20 cellular contexts compared by ENCODE assay signal in genomic region chr3:189502676-189503257, GRCh38.
A peak's percentile ranks its signal among the peaks of the same experiment; 100 is the strongest.
DNase-seq lines count a peak whose midpoint lies in the region; ATAC-seq, FAIRE-seq and TF ChIP-seq lines count a peak whose summit lies in the region.
"Had no signal": no experiment of that assay in that cellular context is flagged by ENCODE, and none has a peak within 500 bp of the region (broad histone marks: within the 10 kb centered on the region; RNA-seq: fewer than 3 reads in every experiment).

No MANE protein-coding gene starts in this region.

- H3K27ac Mint-ChIP-seq in activated T-cell treated with anti-CD3 and anti-CD28 coated beads, Interleukin-2, amount 50 U/mL, for 72 hours = peak overlapping the region; percentile 12

- in situ Hi-C loops in GM12878 (cut with MboI) = no loop called here

- POLR2A ChIA-PET in GM12878 (lab: Charles Lee) = interaction anchor here (0.6 kb wide), 1 partner anchor 99 kb away, joined by 4 read pairs; no protein-coding TSS in a partner anchor

- peaks cover 20% of the 10 kb centered on the region for H3K4me1 Mint-ChIP-seq in activated T-cell treated with anti-CD3 and anti-CD28 coated beads, Interleukin-2, amount 50 U/mL, for 72 hours (ENCODE audit: low read depth)

- H2AFZ ChIP-seq in OCI-LY3 (ENCODE audit: low read depth, low read length) (no peak overlapping the region), GM12878 (ENCODE audit: control insufficient read depth, low read depth, low read length) (no peak overlapping the region)

- no peak overlapping the region for H3K9ac ChIP-seq in OCI-LY3 (ENCODE audit: low read length)
- no peak overlapping the region for H3K9ac ChIP-seq in GM12878 (ENCODE audit: control insufficient read depth, insufficient read depth, low read length)

- no peaks in the 10 kb centered on the region for H3K79me2 ChIP-seq in OCI-LY3 (ENCODE audit: low read length)
- no peaks in the 10 kb centered on the region for H3K79me2 ChIP-seq in GM12878 (ENCODE audit: control insufficient read depth, insufficient read depth, low read length)

- peaks cover 4 to 6% of the 10 kb centered on the region in 2 donors for H3K9me3 Mint-ChIP-seq in activated T-cell treated with anti-CD3 and anti-CD28 coated beads, Interleukin-2, amount 50 U/mL, for 72 hours

- no peak for TF ChIP-seq EP300 in GM12878 (IDR thresholded peaks at IDR 0.05; ENCODE audit: borderline replicate concordance in 1 of 2, control insufficient read depth in 1 of 2, low read depth in 2 of 2, low read length in 2 of 2)

- peak overlapping the region; percentile 25 to 47 for H3K4me3 Mint-ChIP-seq in activated T-cell treated with anti-CD3 and anti-CD28 coated beads, Interleukin-2, amount 50 U/mL, for 72 hours

- CTCF ChIA-PET in GM12878 (lab: Yijun Ruan, JAX) = interaction anchor here (0.7 to 3.2 kb wide), 6 partner anchors 8 to 446 kb away, joined by 3 to 9 read pairs (median 4); no protein-coding TSS in a partner anchor

- TF ChIP-seq RAD21 in GM12878 (IDR thresholded peaks at IDR 0.05; ENCODE audit: insufficient read depth, low read depth, low read length) = no peak

- H4K20me1 ChIP-seq in OCI-LY3 (ENCODE audit: insufficient read depth, low read length) (no peaks in the 10 kb centered on the region), GM12878 (ENCODE audit: control insufficient read depth, insufficient read depth) (no peaks in the 10 kb centered on the region)

- no peak for TF ChIP-seq POLR2A in GM12878 (IDR thresholded peaks at IDR 0.05; ENCODE audit: low read depth, low read length)

- no TSS peak for BruUV-seq in GM12878 (replicated peaks; lab: Mats Ljungman, UMichigan)

- H3K9me3 ChIP-seq in OCI-LY3 (ENCODE audit: insufficient read depth, low read length) = no peaks in the 10 kb centered on the region
- no peaks in the 10 kb centered on the region; the same call in 1 of the 3 replicates for H3K9me3 ChIP-seq in GM12878 (replicated peaks; ENCODE audit: control insufficient read depth, insufficient read depth, low read length)
- H3K9me3 ChIP-seq: A549 had no signal

- 69% methylated on average over 2 of the region's 2 CpGs for WGBS in GM12878 (ENCODE audit: insufficient coverage, insufficient replicate concordance, low lambda C conversion rate, missing lambda C conversion rate)

- H3K4me3 ChIP-seq in OCI-LY3 (ENCODE audit: low read length) (no peak overlapping the region), GM12878 (no peak overlapping the region)
- H3K4me3 ChIP-seq: A549 had no signal

- H3K27ac ChIP-seq in OCI-LY3 (ENCODE audit: low read length) (no peak overlapping the region), GM12878 (ENCODE audit: control insufficient read depth, insufficient read depth) (no peak overlapping the region)
- H3K27ac ChIP-seq: A549 had no signal

- intact Hi-C loops in GM12878 (cut with micrococcal nuclease; ENCODE audit: unreplicated experiment) (no loop called here), left ventricle myocardium superior (cut with micrococcal nuclease) (no loop called here)

- RAD21 ChIA-PET in GM12878 (lab: Charles Lee; ENCODE audit: unreplicated experiment) = interaction anchor here (2.4 kb wide), 1 partner anchor 9 kb away, joined by 8 read pairs; no protein-coding TSS in a partner anchor

- no peak for TF ChIP-seq CTCF in OCI-LY3 (IDR thresholded peaks at IDR 0.05; ENCODE audit: low read depth, low read length)
- TF ChIP-seq CTCF in GM12878 (IDR thresholded peaks at IDR 0.05 in 2 of 3, conservative IDR thresholded peaks at IDR 0.05 in 1 of 3; ENCODE audit: control insufficient read depth in 2 of 3, extremely low read depth in 1 of 3, insufficient read depth in 1 of 3, low read depth in 3 of 3, low read length in 3 of 3) = no peak

- DNase-seq in activated T-cell treated with anti-CD3 and anti-CD28 coated beads, Interleukin-2, amount 50 U/mL, for 72 hours = no peak
- no peak for DNase-seq in activated T-cell treated with anti-CD3 and anti-CD28 coated beads for 4 hours
- DNase-seq in GM12878 (ENCODE audit: low read depth, low spot score) = no peak
- DNase-seq in left ventricle myocardium superior = no peak
- DNase-seq: C1 segment of cervical spinal cord, COR-L47, GF-D8, Karpas-422, NCI-H1105, NCI-H1694, NCI-H2107, NCI-H2227 treated with DMSO at 0.1 percent for 48 hours, NCI-H526 treated with DMSO at 0.1 percent for 48 hours, SHP77 had no signal

- no peak for FAIRE-seq in GM12878 (lab: Jason Lieb, UNC)
- FAIRE-seq: A549, H1 had no signal

- peaks cover 4 to 8% of the 10 kb centered on the region in 2 donors for H3K36me3 Mint-ChIP-seq in activated T-cell treated with anti-CD3 and anti-CD28 coated beads, Interleukin-2, amount 50 U/mL, for 72 hours (ENCODE audit: insufficient read depth in 2 of 2)

- peaks cover 11% of the 10 kb centered on the region for H3K27me3 Mint-ChIP-seq in activated T-cell treated with anti-CD3 and anti-CD28 coated beads, Interleukin-2, amount 50 U/mL, for 72 hours (ENCODE audit: low read depth)

- ATAC-seq in activated T-cell treated with anti-CD3 and anti-CD28 coated beads, Interleukin-2, amount 50 U/mL, for 72 hours (replicated peaks in 1 of 2) = peak; percentile 45 to 59
- ATAC-seq in GM12878 (no peak), HG02798 (IDR thresholded peaks at IDR 0.05; ENCODE audit: poor library complexity, unreplicated experiment) (no peak), left ventricle myocardium superior (no peak), HG02884 (IDR thresholded peaks at IDR 0.05; ENCODE audit: unreplicated experiment) (no peak), HG03097 (IDR thresholded peaks at IDR 0.05; ENCODE audit: low FRiP score, unreplicated experiment) (no peak)
- ATAC-seq: A549 had no signal

- H3K4me2 ChIP-seq in OCI-LY3 (ENCODE audit: low read length) = peak overlapping the region; percentile 21; the same call in 1 of the 2 replicates
- H3K4me2 ChIP-seq in GM12878 (ENCODE audit: control insufficient read depth, insufficient read depth) = no peak overlapping the region
- H3K4me2 ChIP-seq: A549 had no signal

- H3K27me3 ChIP-seq in OCI-LY3 (ENCODE audit: low read depth, low read length) (no peaks in the 10 kb centered on the region), GM12878 (replicated peaks in 1 of 2; ENCODE audit: control insufficient read depth in 2 of 2, insufficient read depth in 2 of 2, low read length in 1 of 2) (no peaks in the 10 kb centered on the region)

- H3K36me3 ChIP-seq in OCI-LY3 (replicated peaks; ENCODE audit: low read depth, low read length) (no peaks in the 10 kb centered on the region), GM12878 (ENCODE audit: control insufficient read depth in 2 of 2, insufficient read depth in 2 of 2, low read length in 1 of 2) (no peaks in the 10 kb centered on the region)

- SMC1A ChIA-PET in GM12878 (lab: Charles Lee; ENCODE audit: uncharacterized antibody, unreplicated experiment) = interaction anchor here (0.6 to 2.8 kb wide), 7 partner anchors 9 to 445 kb away, joined by 3 to 28 read pairs (median 4); no protein-coding TSS in a partner anchor

- H3K4me1 ChIP-seq in OCI-LY3 (ENCODE audit: low read length) (peaks cover 55% of the 10 kb centered on the region), GM12878 (ENCODE audit: control insufficient read depth, insufficient read depth, low read length) (peaks cover 10% of the 10 kb centered on the region; the same call in 1 of the 2 replicates)
- H3K4me1 ChIP-seq: A549 had no signal

TF ChIP-seq in GM12878, 131 proteins besides CTCF, POLR2A, EP300 and RAD21:
- TF ChIP-seq CBX5 (IDR thresholded peaks at IDR 0.05; ENCODE audit: low read depth) (no peak), BMI1 (IDR thresholded peaks at IDR 0.05; ENCODE audit: borderline replicate concordance) (no peak), TCF7 (IDR thresholded peaks at IDR 0.05; ENCODE audit: borderline replicate concordance) (peak; percentile 64), YY1 (IDR thresholded peaks at IDR 0.05; ENCODE audit: low read depth, low read length) (no peak), RUNX3 (IDR thresholded peaks at IDR 0.05; ENCODE audit: low read length) (peak; percentile 84)
TF ChIP-seq in GM12878: peak in this region for 2.

Comparison
In these comparisons a context has a peak if more than half of its experiments do, and no peak if none do; other contexts are left out.
1. ATAC-seq: peak in activated T-cell treated with anti-CD3 and anti-CD28 coated beads, Interleukin-2, amount 50 U/mL, for 72 hours (2 of 2); none in GM12878 (single experiment), HG02798 (single experiment), left ventricle myocardium superior (single experiment), HG02884 (single experiment) and HG03097 (single experiment).